ENCODE assay signal across 8 cellular contexts in genomic region chr2:216115224-216115582, GRCh38. TPM values are rescaled to one million over a fixed set of nuclear protein-coding genes. Genes with fewer than 3 reads are reported as not detected.
DNase-seq lines count a peak whose midpoint lies in the region; ATAC-seq, FAIRE-seq and TF ChIP-seq lines count a peak whose summit lies in the region.

No MANE protein-coding gene starts in this region.

- DNase-seq in GM12892 (ENCODE audit: insufficient read length) (no peak), NCI-H2171 (lab: John Stamatoyannopoulos, UW) (peak; percentile 23), astrocyte of the spinal cord (ENCODE audit: low read depth, low spot score) (no peak), kidney tubule cell (ENCODE audit: low spot score) (peak; percentile 48), thoracic aorta (ENCODE audit: low spot score) (no peak), GM19239 (ENCODE audit: insufficient read length, low spot score) (no peak), GOT3 (lab: John Stamatoyannopoulos, UW) (no peak), G401 (ENCODE audit: low spot score) (no peak)

- FAIRE-seq in GM12892 (lab: Jason Lieb, UNC), result peak; percentile 53
- no peak for FAIRE-seq in GM19239 (lab: Jason Lieb, UNC)

- in situ Hi-C loops in astrocyte of the spinal cord (cut with HindIII; ENCODE audit: low sequenced_read_pairs) (no loop called here), G401 (cut with HindIII; ENCODE audit: low sequenced_read_pairs) (no loop called here)

- no peaks in the 10 kb centered on the region for H3K9me3 ChIP-seq in thoracic aorta

- no peaks in the 10 kb centered on the region for H3K27me3 ChIP-seq in thoracic aorta (replicated peaks; ENCODE audit: insufficient read depth)

- TF ChIP-seq CTCF in astrocyte of the spinal cord (IDR thresholded peaks at IDR 0.05; ENCODE audit: low read depth, low read length) (no peak), thoracic aorta (IDR thresholded peaks at IDR 0.05) (no peak)

- TF ChIP-seq POLR2A in GM12892 (IDR thresholded peaks at IDR 0.05; ENCODE audit: low read depth, low read length), result peak; percentile 6; the same call in 1 of the 2 replicates

- peaks cover 25% of the 10 kb centered on the region for H3K36me3 ChIP-seq in thoracic aorta

- ATAC-seq in thoracic aorta (ENCODE audit: insufficient number of reproducible peaks, low FRiP score, low read depth), result no peak

- H3K4me3 ChIP-seq in astrocyte of the spinal cord (ENCODE audit: low read depth, low read length) (peak overlapping the region; percentile 47), thoracic aorta (peak overlapping the region; percentile 82)

- H3K4me1 ChIP-seq in thoracic aorta (ENCODE audit: control insufficient read depth in 1 of 2, low read depth in 2 of 2), result peaks cover 9 to 36% of the 10 kb centered on the region in 2 donors

- peak overlapping the region; percentile 72 to 73 for H3K27ac ChIP-seq in thoracic aorta

RNA-seq across cellular contexts. Expression of gene XRCC5, which starts 6.1 kb away (rescaled TPM):
- 279 TPM for polyA plus RNA-seq in GM12892 (2012; ENCODE audit: missing spikeins)
- 100 to 1,000 TPM; 137 to 152 TPM for total RNA-seq in thoracic aorta
- 292 and 431 TPM in 2 replicates for total RNA-seq in G401 (2014; rRNA removed; shearing (Covaris generic))

RNA-seq across cellular contexts. Expression of gene TMEM169, which starts 33.5 kb away (rescaled TPM):
- 0.32 TPM for polyA plus RNA-seq in GM12892 (2012; ENCODE audit: missing spikeins)
- total RNA-seq in thoracic aorta, result not detected
- 0.12 and 0.37 TPM in 2 replicates for total RNA-seq in G401 (2014; rRNA removed; shearing (Covaris generic))

RNA-seq across cellular contexts. Expression of gene PECR, which starts 33.6 kb away (rescaled TPM):
- polyA plus RNA-seq in GM12892 (2012; ENCODE audit: missing spikeins), result 23.6 TPM
- total RNA-seq in thoracic aorta, result 1 to 10 TPM; 2.8 to 7.3 TPM
- 10.3 and 11.2 TPM in 2 replicates for total RNA-seq in G401 (2014; rRNA removed; shearing (Covaris generic))

Comparison
In these comparisons a context has a peak if more than half of its experiments do, and no peak if none do; other contexts are left out.
1. DNase-seq: peak in NCI-H2171 (single experiment) and kidney tubule cell (single experiment); none in GM12892 (single experiment), astrocyte of the spinal cord (single experiment), thoracic aorta (single experiment), GM19239 (single experiment), GOT3 (single experiment) and G401 (single experiment).